In the genomic region with DNA sequence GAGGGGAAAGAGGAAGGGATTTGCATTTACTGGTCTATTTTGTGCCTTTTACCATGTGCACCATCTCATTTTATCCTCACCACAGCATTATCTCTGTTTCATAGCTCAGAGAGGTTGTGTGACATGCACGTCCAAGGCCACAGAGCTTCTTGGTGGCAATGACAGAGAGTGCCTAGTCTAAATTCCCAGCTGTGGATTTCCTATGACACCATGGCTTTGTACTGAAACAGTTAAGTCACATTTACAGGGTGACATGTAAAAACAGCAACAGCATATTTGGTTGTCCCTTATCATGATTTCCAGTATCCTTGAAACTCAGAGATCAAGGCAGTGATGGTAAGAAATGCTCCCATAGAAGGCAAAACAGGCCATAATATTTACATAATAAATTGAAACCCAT, we compare ENCODE assay signal across 15 cellular contexts.
DNase-seq lines count a peak whose midpoint lies in the region; FAIRE-seq and TF ChIP-seq lines count a peak whose summit lies in the region.
"Had no signal": no experiment of that assay in that cellular context is flagged by ENCODE, and none has a peak within 500 bp of the region (broad histone marks: within the 10 kb centered on the region; RNA-seq: fewer than 3 reads in every experiment).

No MANE protein-coding gene starts in this region.

- H3K18ac ChIP-seq in trophoblast cell (ENCODE audit: low read length) = no peak overlapping the region

- no peaks in the 10 kb centered on the region for H3K27me3 Mint-ChIP-seq in astrocyte (ENCODE audit: low read depth, unreplicated experiment)

- H4K91ac ChIP-seq in trophoblast cell (ENCODE audit: low read depth, low read length) = no peak overlapping the region

- H3K9ac ChIP-seq in astrocyte (ENCODE audit: low read length) = peak overlapping the region; percentile 36
- no peak overlapping the region for H3K9ac ChIP-seq in trophoblast cell (ENCODE audit: low read length)

- peak overlapping the region; percentile 96 for H3K27ac Mint-ChIP-seq in astrocyte (ENCODE audit: unreplicated experiment)
- H3K27ac Mint-ChIP-seq: activated naive CD8-positive, alpha-beta T cell; T-helper 17 cell had no signal

- H2BK12ac ChIP-seq in trophoblast cell (ENCODE audit: low read length) = no peak overlapping the region

- H3K4me3 ChIP-seq in astrocyte (ENCODE audit: insufficient read depth, low read depth, low read length) (no peak overlapping the region), hepatocyte (no peak overlapping the region), trophoblast cell (ENCODE audit: low read depth, low read length) (no peak overlapping the region), transverse colon (no peak overlapping the region)
- H3K4me3 ChIP-seq: spleen had no signal

- peaks cover 22% of the 10 kb centered on the region for H3K4me1 Mint-ChIP-seq in astrocyte (ENCODE audit: low read depth, unreplicated experiment)
- H3K4me1 Mint-ChIP-seq: T-helper 17 cell had no signal

- H3K27me3 ChIP-seq in astrocyte (ENCODE audit: insufficient read depth, low read length) = no peaks in the 10 kb centered on the region
- H3K27me3 ChIP-seq in hepatocyte = no peaks in the 10 kb centered on the region
- H3K27me3 ChIP-seq in trophoblast cell (ENCODE audit: insufficient read depth, low read length) = no peaks in the 10 kb centered on the region
- H3K27me3 ChIP-seq in transverse colon = no peaks in the 10 kb centered on the region
- H3K27me3 ChIP-seq: spleen had no signal

- no peak for TF ChIP-seq POLR2A in transverse colon (IDR thresholded peaks at IDR 0.05)

- H3K36me3 ChIP-seq in astrocyte (ENCODE audit: insufficient read depth, low read length) (no peaks in the 10 kb centered on the region), hepatocyte (replicated peaks; ENCODE audit: insufficient read depth, low read depth) (no peaks in the 10 kb centered on the region), trophoblast cell (ENCODE audit: control insufficient read depth in 1 of 2, insufficient read depth in 2 of 2, low read length in 2 of 2) (no peaks in the 10 kb centered on the region), transverse colon (no peaks in the 10 kb centered on the region)

- no peak overlapping the region for H2AK5ac ChIP-seq in trophoblast cell (ENCODE audit: low read length)

- peaks cover 23% of the 10 kb centered on the region for H3K4me1 ChIP-seq in astrocyte (ENCODE audit: insufficient read depth, low read length)
- peaks cover 30% of the 10 kb centered on the region for H3K4me1 ChIP-seq in hepatocyte (ENCODE audit: insufficient read depth)
- peaks cover 0 to 2% of the 10 kb centered on the region in 2 experiments for H3K4me1 ChIP-seq in trophoblast cell (ENCODE audit: control insufficient read depth in 1 of 2, insufficient read depth in 2 of 2, low read length in 2 of 2)
- H3K4me1 ChIP-seq in transverse colon = peaks cover 0 to 22% (median 3%) of the 10 kb centered on the region in 4 donors

- no peak overlapping the region for H4K8ac ChIP-seq in trophoblast cell (ENCODE audit: low read depth, low read length)

- TF ChIP-seq CTCF in astrocyte (IDR thresholded peaks at IDR 0.05; ENCODE audit: insufficient read depth, low read depth, low read length) = no peak
- no peak for TF ChIP-seq CTCF in hepatocyte (IDR thresholded peaks at IDR 0.05; ENCODE audit: poor library complexity)
- no peak for TF ChIP-seq CTCF in transverse colon (IDR thresholded peaks at IDR 0.05)

- H3K9me3 Mint-ChIP-seq in astrocyte (ENCODE audit: unreplicated experiment) = no peaks in the 10 kb centered on the region

- intact Hi-C loops in transverse colon (cut with DNase I; ENCODE audit: low total_unique reads) = no loop called here

- no peaks in the 10 kb centered on the region for H4K20me1 ChIP-seq in astrocyte (ENCODE audit: insufficient read depth, low read length)
- H4K20me1 ChIP-seq in hepatocyte (ENCODE audit: insufficient read depth, poor library complexity, severe bottlenecking) = no peaks in the 10 kb centered on the region

- FAIRE-seq in astrocyte (lab: Jason Lieb, UNC) = no peak

- no peak overlapping the region for H3K14ac ChIP-seq in trophoblast cell (ENCODE audit: low read length)

- peak overlapping the region; percentile 72 for H2BK120ac ChIP-seq in trophoblast cell (ENCODE audit: insufficient read depth, low read length, poor library complexity)

- H3K79me2 ChIP-seq in astrocyte (ENCODE audit: insufficient read depth, low read length) (no peaks in the 10 kb centered on the region), hepatocyte (peaks cover 4% of the 10 kb centered on the region), trophoblast cell (ENCODE audit: control insufficient read depth, insufficient read depth, low read length, poor library complexity) (no peaks in the 10 kb centered on the region)

- TF ChIP-seq EP300 in transverse colon (IDR thresholded peaks at IDR 0.05; ENCODE audit: low read depth) = no peak

- no peak overlapping the region for H2AFZ ChIP-seq in astrocyte (ENCODE audit: low read depth, low read length)
- H2AFZ ChIP-seq in hepatocyte = no peak overlapping the region
- no peak overlapping the region for H2AFZ ChIP-seq in trophoblast cell (ENCODE audit: insufficient read depth, low read length, poor library complexity)

- H3K4ac ChIP-seq in trophoblast cell (ENCODE audit: low read depth, low read length) = no peak overlapping the region

- H3K9me2 ChIP-seq in hepatocyte (replicated peaks; ENCODE audit: insufficient read depth) = no peaks in the 10 kb centered on the region

- peaks cover 4% of the 10 kb centered on the region for H3K36me3 Mint-ChIP-seq in astrocyte (ENCODE audit: low read depth, unreplicated experiment)

- no peaks in the 10 kb centered on the region for H3K79me1 ChIP-seq in trophoblast cell (ENCODE audit: low read length)

- H3K27ac ChIP-seq in astrocyte (ENCODE audit: low read depth, low read length) = peak overlapping the region; percentile 64
- peak overlapping the region; percentile 43 for H3K27ac ChIP-seq in hepatocyte
- H3K27ac ChIP-seq in trophoblast cell (ENCODE audit: low read depth, low read length) = no peak overlapping the region
- peak overlapping the region; percentile 59 to 97 (median 68) for H3K27ac ChIP-seq in transverse colon

- H3K4me3 Mint-ChIP-seq in astrocyte (ENCODE audit: unreplicated experiment) = no peak overlapping the region
- H3K4me3 Mint-ChIP-seq: activated naive CD8-positive, alpha-beta T cell; T-helper 17 cell had no signal

- DNase-seq in astrocyte (ENCODE audit: low read depth) (no peak), hepatocyte (ENCODE audit: low spot score) (no peak), trophoblast cell (no peak), transverse colon (no peak), NCI-H748 (lab: John Stamatoyannopoulos, UW; ENCODE audit: unreplicated experiment) (no peak), CD1c-positive myeloid dendritic cell (ENCODE audit: extremely low spot score) (no peak)
- no peak for DNase-seq in central memory CD4-positive, alpha-beta T cell
- DNase-seq: activated T-cell treated with anti-CD3 and anti-CD28 coated beads for 4 hours, cortex of kidney, DND-41, NCI-H187, NCI-H526 treated with DMSO at 0.1 percent for 48 hours, spleen, T-helper 17 cell had no signal

- WGBS in hepatocyte (ENCODE audit: low lambda C conversion rate, missing lambda C conversion rate) = 79% methylated on average over 1 of the region's 1 CpG
- no CpG with 5 or more reads among the region's 1 CpG for WGBS in trophoblast cell (ENCODE audit: extremely low coverage, insufficient coverage, insufficient read length)
- WGBS in transverse colon (ENCODE audit: low coverage in 1 of 2), 2 donors = 81 to 82% methylated on average over 1 of the region's 1 CpG

- H3K9me3 ChIP-seq in astrocyte (ENCODE audit: insufficient read depth, low read depth, low read length) (no peaks in the 10 kb centered on the region), hepatocyte (ENCODE audit: low read depth) (no peaks in the 10 kb centered on the region), trophoblast cell (ENCODE audit: insufficient read depth, low read depth, low read length) (no peaks in the 10 kb centered on the region), transverse colon (no peaks in the 10 kb centered on the region)
- H3K9me3 ChIP-seq: spleen had no signal

- no peak overlapping the region for H3K23ac ChIP-seq in trophoblast cell (ENCODE audit: low read length)

- in situ Hi-C loops in transverse colon (cut with MboI; ENCODE audit: low pct_ligation_motif_present in 1 of 4, low pct_unique_long_range_greater_than_20kb in 1 of 4, low sequenced_read_pairs in 3 of 4) = no loop called here

- no peak overlapping the region for H2BK5ac ChIP-seq in trophoblast cell (ENCODE audit: low read depth, low read length, poor library complexity)

- H4K12ac ChIP-seq in trophoblast cell (ENCODE audit: low read depth, low read length) = no peak overlapping the region

- H3K4me2 ChIP-seq in astrocyte (ENCODE audit: low read length) (peak overlapping the region; percentile 6), hepatocyte (peak overlapping the region; percentile 24), trophoblast cell (ENCODE audit: low read length) (no peak overlapping the region)
